8 cellular contexts compared by ENCODE assay signal in the genomic region with DNA sequence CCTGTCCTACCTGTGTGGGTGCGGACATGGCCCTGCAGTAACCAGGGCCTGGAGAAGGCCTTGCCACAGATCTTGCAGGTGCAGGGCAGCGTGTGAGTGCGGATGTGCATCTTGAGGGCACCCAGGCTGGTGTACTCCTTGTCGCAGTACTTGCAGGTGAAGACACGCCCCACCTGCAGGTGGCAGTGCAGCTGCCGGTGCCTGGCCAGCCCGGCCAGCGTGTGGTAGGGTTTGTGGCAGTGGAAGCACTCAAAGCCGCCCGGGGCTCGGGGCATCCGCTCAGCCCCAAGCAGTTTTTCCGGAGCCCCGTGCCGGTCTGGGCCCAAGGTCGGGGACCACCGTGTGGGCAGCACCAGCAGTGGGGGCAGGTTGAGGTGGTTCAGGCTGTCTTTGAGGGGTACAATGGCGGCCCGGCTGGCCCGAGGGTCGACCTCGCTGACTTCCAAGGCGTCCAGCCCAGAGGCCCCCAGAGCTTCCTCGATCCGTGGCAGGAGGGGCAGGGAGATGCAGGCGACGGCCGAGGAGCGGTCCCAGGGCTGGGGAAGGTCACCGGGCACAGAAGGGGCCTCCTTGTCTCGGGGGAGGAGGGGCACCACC. TPM values are rescaled to one million over a fixed set of nuclear protein-coding genes. Genes with fewer than 3 reads are reported as not detected.
A peak's percentile ranks its signal among the peaks of the same experiment; 100 is the strongest.
DNase-seq lines count a peak whose midpoint lies in the region; ATAC-seq, FAIRE-seq and TF ChIP-seq lines count a peak whose summit lies in the region.

No MANE protein-coding gene starts in this region.

- peak overlapping the region; percentile 53; the same call in 1 of the 2 replicates for H2AFZ ChIP-seq in PC-3 (ENCODE audit: low read length)

- POLR2A ChIA-PET in PC-3 (lab: Charles Lee; ENCODE audit: unreplicated experiment), result no interaction called here

- H3K36me3 ChIP-seq in PC-3 (ENCODE audit: low read depth, low read length) (no peaks in the 10 kb centered on the region), pancreas (no peaks in the 10 kb centered on the region)

- CTCF ChIA-PET in PC-3 (lab: Charles Lee), result no interaction called here

- H3K79me2 ChIP-seq in PC-3 (ENCODE audit: low read length), result no peaks in the 10 kb centered on the region

- peak overlapping the region; percentile 83 for H3K27ac Mint-ChIP-seq in central memory CD8-positive, alpha-beta T cell (ENCODE audit: low read depth)

- no peaks in the 10 kb centered on the region for H3K9me3 Mint-ChIP-seq in central memory CD8-positive, alpha-beta T cell

- no peaks in the 10 kb centered on the region for H4K20me1 ChIP-seq in PC-3 (ENCODE audit: low read length)

- BruUV-seq in PC-3 (replicated peaks; lab: Mats Ljungman, UMichigan), result no TSS peak

- no peak overlapping the region for H3K9ac ChIP-seq in PC-3 (ENCODE audit: low read length)

- peak; percentile 92 for TF ChIP-seq CTCF in 22Rv1 (IDR thresholded peaks at IDR 0.05)
- peak; percentile 69 for TF ChIP-seq CTCF in PC-3 (conservative IDR thresholded peaks at IDR 0.05; ENCODE audit: low read depth, low read length)
- TF ChIP-seq CTCF in pancreas (IDR thresholded peaks at IDR 0.05), result peak; percentile 9 to 23 (median 17)

- H3K36me3 Mint-ChIP-seq in central memory CD8-positive, alpha-beta T cell (ENCODE audit: insufficient read depth), result peaks cover 13% of the 10 kb centered on the region

- peaks cover 6% of the 10 kb centered on the region; the same call in 1 of the 2 replicates for H3K4me1 ChIP-seq in PC-3 (ENCODE audit: insufficient read depth, low read length)
- H3K4me1 ChIP-seq in pancreas, result peaks cover 0 to 5% (median 4%) of the 10 kb centered on the region in 3 donors

- no peak overlapping the region for H3K27ac ChIP-seq in 22Rv1
- H3K27ac ChIP-seq in PC-3 (ENCODE audit: low read length), result no peak overlapping the region
- H3K27ac ChIP-seq in pancreas, result no peak overlapping the region

- peak overlapping the region; percentile 59; the same call in 1 of the 2 replicates for H3K4me2 ChIP-seq in PC-3 (ENCODE audit: low read length)

- WGBS in pancreas, 2 donors, result 58 to 71% methylated on average over 28 to 31 of the region's 31 CpGs

- no peaks in the 10 kb centered on the region for H3F3A ChIP-seq in PC-3 (ENCODE audit: low read length, unreplicated experiment)

- no peak for TF ChIP-seq POLR2A in GM18505 (IDR thresholded peaks at IDR 0.05; ENCODE audit: borderline replicate concordance, extremely low read depth, insufficient read depth, insufficient read length)

- H3K9me2 ChIP-seq in PC-3 (replicated peaks; ENCODE audit: low read length), result no peaks in the 10 kb centered on the region

- FAIRE-seq in pancreas (lab: Jason Lieb, UNC), result no peak

- intact Hi-C loops in PC-3 (cut with micrococcal nuclease) (no loop called here), pancreas (cut with DNase I) (no loop called here)

- H3K27me3 ChIP-seq in PC-3 (ENCODE audit: low read length) (no peaks in the 10 kb centered on the region), pancreas (no peaks in the 10 kb centered on the region)

- H3K4me3 Mint-ChIP-seq in central memory CD8-positive, alpha-beta T cell, result peak overlapping the region; percentile 42

- H3K9me3 ChIP-seq in PC-3 (ENCODE audit: low read length) (no peaks in the 10 kb centered on the region), pancreas (no peaks in the 10 kb centered on the region)

- peak overlapping the region; percentile 36; the same call in 1 of the 2 replicates for H3K4me3 ChIP-seq in PC-3 (ENCODE audit: low read length)
- H3K4me3 ChIP-seq in pancreas, result no peak overlapping the region

- peak; percentile 68 for DNase-seq in PC-3
- no peak for DNase-seq in central memory CD8-positive, alpha-beta T cell (ENCODE audit: low spot score in 2 of 2)
- DNase-seq in pancreas, result peak in 5 of 6 donors; percentile 40 to 83 (median 61)
- no peak for DNase-seq in NCI-H146 (lab: John Stamatoyannopoulos, UW)

- ATAC-seq in GM18511 (IDR thresholded peaks at IDR 0.05; ENCODE audit: unreplicated experiment) (peak; percentile 42), PC-3 (peak; percentile 64), pancreas (peak in 3 of 4 donors; percentile 37 to 52 (median 46)), GM18505 (IDR thresholded peaks at IDR 0.05; ENCODE audit: unreplicated experiment) (no peak), HG03520 (IDR thresholded peaks at IDR 0.05; ENCODE audit: unreplicated experiment) (no peak)
- ATAC-seq in central memory CD8-positive, alpha-beta T cell (replicated peaks; ENCODE audit: extremely low read depth, poor library complexity, severe bottlenecking), result no peak

- H3K4me1 Mint-ChIP-seq in central memory CD8-positive, alpha-beta T cell, result peaks cover 13% of the 10 kb centered on the region

- H3K27me3 Mint-ChIP-seq in central memory CD8-positive, alpha-beta T cell, result no peaks in the 10 kb centered on the region

RNA-seq across cellular contexts. Expression of gene SNAI3, which starts 5.1 kb away (rescaled TPM):
- total RNA-seq in PC-3 (2014; rRNA removed), result 0.22 and 0.46 TPM in 2 replicates
- total RNA-seq in pancreas, result 1 to 10 TPM in 1 of 6 donors, under 1 TPM in 5; 0.19 to 1.9 (median 0.69) TPM
- polyA plus RNA-seq in pancreas, result 1 to 10 TPM in 1 of 2 donors, under 1 TPM in 1; 0.72 to 1.2 TPM

RNA-seq across cellular contexts. Expression of gene MVD, which starts 18.3 kb away (rescaled TPM):
- 38.3 and 48.9 TPM in 2 replicates for total RNA-seq in PC-3 (2014; rRNA removed)
- total RNA-seq in pancreas, result 10 to 100 TPM; 12.7 to 20.7 (median 15.3) TPM
- polyA plus RNA-seq in pancreas, result 10 to 100 TPM; 41.8 to 46.6 TPM

RNA-seq across cellular contexts. Expression of gene RNF166, which starts 25.0 kb away (rescaled TPM):
- total RNA-seq in PC-3 (2014; rRNA removed) (25.2 and 28.8 TPM in 2 replicates), pancreas (10 to 100 TPM in 4 of 6 donors, 1 to 10 TPM in 2; 9.7 to 18.0 (median 10.9) TPM)
- polyA plus RNA-seq in pancreas, result 10 to 100 TPM; 23.4 to 40.9 TPM

RNA-seq across cellular contexts. Expression of gene CTU2, which starts 25.1 kb away (rescaled TPM):
- total RNA-seq in PC-3 (2014; rRNA removed), result 30.3 and 39.4 TPM in 2 replicates
- total RNA-seq in pancreas, result 10 to 100 TPM in 3 of 6 donors, 1 to 10 TPM in 3; 8.1 to 13.3 (median 10.0) TPM
- polyA plus RNA-seq in pancreas, result 10 to 100 TPM; 20.3 to 21.9 TPM

RNA-seq across cellular contexts. Expression of gene CYBA, which starts 30.3 kb away (rescaled TPM):
- total RNA-seq in PC-3 (2014; rRNA removed) (not detected in 2 replicates), pancreas (100 to 1,000 TPM in 2 of 6 donors, 10 to 100 TPM in 4; 38.0 to 135 (median 58.8) TPM)
- 10 to 100 TPM; 63.3 to 85.9 TPM for polyA plus RNA-seq in pancreas

Comparison
In these comparisons a context has a peak if more than half of its experiments do, and no peak if none do; other contexts are left out.
1. CTCF ChIP-seq: peak in every context shown above with its lines; median percentile 92 in 22Rv1; 69 in PC-3; 17 in pancreas.
2. ATAC-seq: peak in GM18511 (single experiment), PC-3 (single experiment) and pancreas (3 of 4); none in central memory CD8-positive, alpha-beta T cell (single experiment), GM18505 (single experiment) and HG03520 (single experiment).
3. DNase-seq: peak in PC-3 (single experiment) and pancreas (5 of 6); none in central memory CD8-positive, alpha-beta T cell (0 of 2) and NCI-H146 (single experiment).